15 cellular contexts compared by ENCODE assay signal in the genomic region with DNA sequence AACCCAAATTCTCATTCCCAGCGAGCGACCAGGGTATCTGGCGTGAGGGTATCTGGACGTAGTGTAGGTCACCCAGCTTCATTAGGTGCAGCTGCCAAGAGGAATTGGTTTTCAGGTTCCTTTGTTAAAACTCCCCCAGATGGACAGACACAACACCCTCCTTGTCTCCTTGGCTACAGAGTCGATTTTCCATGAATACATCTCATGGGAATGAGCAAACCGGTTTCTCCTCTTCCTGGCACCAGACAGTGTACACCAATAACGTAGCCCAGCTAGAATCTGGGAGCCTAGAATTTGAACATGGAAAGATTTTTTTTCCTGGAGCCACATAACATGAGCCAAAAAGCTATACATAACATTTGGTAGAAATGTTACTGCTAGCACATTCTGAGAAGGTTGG.
"Had no signal": no experiment of that assay in that cellular context is flagged by ENCODE, and none has a peak within 500 bp of the region (broad histone marks: within the 10 kb centered on the region; RNA-seq: fewer than 3 reads in every experiment).

No MANE protein-coding gene starts in this region.

- DNase-seq: activated CD4-positive, alpha-beta memory T cell treated with anti-CD3 and anti-CD28 coated beads, Interleukin-2, amount 10 ng/mL, durations not matched to agents 7 days and 5 days; activated CD4-positive, alpha-beta T cell treated with anti-CD3 and anti-CD28 coated beads, Interleukin-2, amount 10 ng/mL, durations not matched to agents 7 days and 5 days; activated CD4-positive, CD25-positive, alpha-beta regulatory T cell treated with anti-CD3 and anti-CD28 coated beads, Interleukin-2, amount 50 U/mL, for 72 hours; activated gamma-delta T cell treated with Interleukin-2 at 50 U/mL for 16 hours; activated T-cell treated with anti-CD3 and anti-CD28 coated beads, Interleukin-2, amount 50 U/mL, for 4 hours; brain microvascular endothelial cell; dorsolateral prefrontal cortex; effector memory CD4-positive, alpha-beta T cell; left ventricle myocardium inferior; mesendoderm; mucosa of descending colon; right lobe of liver; stimulated activated CD4-positive, alpha-beta T cell treated with anti-CD3 and anti-CD28 coated beads, Interleukin-2, amount 100 ng/mL, for 48 hours; T-helper 2 cell; uterus had no signal
